9 cellular contexts compared by ENCODE assay signal in genomic region chr2:174025271-174026121, GRCh38.
DNase-seq lines count a peak whose midpoint lies in the region; ATAC-seq and TF ChIP-seq lines count a peak whose summit lies in the region.
"Had no signal": no experiment of that assay in that cellular context is flagged by ENCODE, and none has a peak within 500 bp of the region (broad histone marks: within the 10 kb centered on the region; RNA-seq: fewer than 3 reads in every experiment).

No MANE protein-coding gene starts in this region.

- peak overlapping the region; percentile 3 for H2BK120ac ChIP-seq in mesendoderm (ENCODE audit: low read depth, low read length)

- no peak overlapping the region for H2BK15ac ChIP-seq in mesendoderm (replicated peaks; ENCODE audit: low read depth)

- no peak overlapping the region for H3K9ac ChIP-seq in mesendoderm (ENCODE audit: low read length)

- no peak overlapping the region for H4K8ac ChIP-seq in mesendoderm (ENCODE audit: low read depth, low read length)

- H3K27ac ChIP-seq in coronary artery (peak overlapping the region; percentile 51 to 81), mesendoderm (ENCODE audit: low read depth, low read length) (no peak overlapping the region), upper lobe of left lung (peak overlapping the region; percentile 76 to 90 (median 86))

- peak in 1 of 4 donors; percentile 76 for TF ChIP-seq EP300 in upper lobe of left lung (IDR thresholded peaks at IDR 0.05)

- H2AK5ac ChIP-seq in mesendoderm (ENCODE audit: low read length): no peak overlapping the region

- H3K18ac ChIP-seq in mesendoderm (ENCODE audit: low read length): peak overlapping the region; percentile 66

- H4K5ac ChIP-seq in mesendoderm (ENCODE audit: low read length): no peak overlapping the region

- no peak overlapping the region for H2BK5ac ChIP-seq in mesendoderm (ENCODE audit: low read length)

- H3K4me3 ChIP-seq in coronary artery (peak overlapping the region; percentile 29), mesendoderm (ENCODE audit: low read length) (no peak overlapping the region), upper lobe of left lung (no peak overlapping the region)

- peak overlapping the region; percentile 58 for H3K56ac ChIP-seq in mesendoderm (ENCODE audit: low read length)

- H3K36me3 ChIP-seq in mesendoderm (ENCODE audit: control insufficient read depth, insufficient read depth, low read length) (no peaks in the 10 kb centered on the region), upper lobe of left lung (no peaks in the 10 kb centered on the region)

- H3K9me3 ChIP-seq in upper lobe of left lung: no peaks in the 10 kb centered on the region

- no peaks in the 10 kb centered on the region for H3K79me2 ChIP-seq in mesendoderm (ENCODE audit: control insufficient read depth, insufficient read depth, low read length)

- no peaks in the 10 kb centered on the region for H3K79me1 ChIP-seq in mesendoderm (ENCODE audit: low read length)

- H3K4me2 ChIP-seq in mesendoderm (ENCODE audit: low read length): no peak overlapping the region

- TF ChIP-seq POLR2A in upper lobe of left lung (IDR thresholded peaks at IDR 0.05) (peak in 1 of 4 donors; percentile 58), erythroblast (IDR thresholded peaks at IDR 0.05; ENCODE audit: low read length) (no peak)

- TF ChIP-seq CTCF in coronary artery (IDR thresholded peaks at IDR 0.05) (no peak), upper lobe of left lung (IDR thresholded peaks at IDR 0.05) (no peak)

- no peak overlapping the region for H3K23ac ChIP-seq in mesendoderm (ENCODE audit: low read length)

- no CpG with 5 or more reads among the region's 47 CpGs for WGBS in mesendoderm (ENCODE audit: extremely low coverage, insufficient coverage, low lambda C conversion rate)
- WGBS in upper lobe of left lung, 2 donors: 66 to 68% methylated on average over 44 to 47 of the region's 47 CpGs

- H3K4me1 ChIP-seq in mesendoderm (ENCODE audit: control insufficient read depth, low read depth, low read length) (peaks cover 10% of the 10 kb centered on the region), upper lobe of left lung (peaks cover 18 to 23% (median 18%) of the 10 kb centered on the region in 4 donors)

- DNase-seq in NCI-H1694 treated with DMSO at 0.1 percent for 48 hours (lab: John Stamatoyannopoulos, UW) (peak; percentile 63), coronary artery (ENCODE audit: low spot score) (no peak), mesendoderm (peak; percentile 34), upper lobe of left lung (peak; percentile 83 to 85), erythroblast (lab: John Stamatoyannopoulos, UW) (no peak), NCI-H2081 treated with DMSO at 0.1 percent for 48 hours (lab: John Stamatoyannopoulos, UW) (no peak)
- DNase-seq in activated effector memory CD4-positive, alpha-beta T cell treated with anti-CD3 and anti-CD28 coated beads, Interleukin-2, amount 50 U/mL, for 16 hours: no peak
- DNase-seq: activated T-cell treated with anti-CD3 and anti-CD28 coated beads for 4 hours had no signal

- H3K4ac ChIP-seq in mesendoderm (ENCODE audit: low read depth, low read length): no peak overlapping the region

- ATAC-seq in upper lobe of left lung (ENCODE audit: low FRiP score in 2 of 2): peak; percentile 65 to 90
- no peak for ATAC-seq in GM21423 (IDR thresholded peaks at IDR 0.05; ENCODE audit: unreplicated experiment)

- H3K27me3 ChIP-seq in mesendoderm (ENCODE audit: insufficient read depth, low read length, poor library complexity) (no peaks in the 10 kb centered on the region), upper lobe of left lung (no peaks in the 10 kb centered on the region)

Comparison
In these comparisons a context has a peak if more than half of its experiments do, and no peak if none do; other contexts are left out.
1. DNase-seq: peak in NCI-H1694 treated with DMSO at 0.1 percent for 48 hours (single experiment), mesendoderm (single experiment) and upper lobe of left lung (2 of 2); none in coronary artery (single experiment), erythroblast (0 of 2), activated effector memory CD4-positive, alpha-beta T cell treated with anti-CD3 and anti-CD28 coated beads, Interleukin-2, amount 50 U/mL, for 16 hours (single experiment) and NCI-H2081 treated with DMSO at 0.1 percent for 48 hours (single experiment).